ENCODE assay signal across 8 cellular contexts in genomic region chr9:6566409-6567139, GRCh38.
DNase-seq lines count a peak whose midpoint lies in the region; ATAC-seq and TF ChIP-seq lines count a peak whose summit lies in the region.

No MANE protein-coding gene starts in this region.

- ATAC-seq in right cardiac atrium, result peak; percentile 32 to 77
- ATAC-seq in Right ventricle myocardium inferior, result no peak

- peak overlapping the region; percentile 89 for H3K9ac ChIP-seq in SK-N-SH

- TF ChIP-seq CTCF in SK-N-SH (IDR thresholded peaks at IDR 0.05) (no peak), esophagus muscularis mucosa (IDR thresholded peaks at IDR 0.05) (no peak)

- H2AFZ ChIP-seq in SK-N-SH (ENCODE audit: low read depth), result peak overlapping the region; percentile 80

- TF ChIP-seq EP300 in SK-N-SH (IDR thresholded peaks at IDR 0.05; ENCODE audit: borderline replicate concordance in 1 of 2, low read depth in 1 of 2, low read length in 1 of 2), result peak in 1 of 2 experiments; percentile 97; a peak in 2 of 4 replicates
- TF ChIP-seq EP300 in esophagus muscularis mucosa (IDR thresholded peaks at IDR 0.05), result no peak

- TF ChIP-seq POLR2A in erythroblast (IDR thresholded peaks at IDR 0.05; ENCODE audit: low read length), result no peak
- no peak for TF ChIP-seq POLR2A in esophagus muscularis mucosa (IDR thresholded peaks at IDR 0.05; ENCODE audit: low read depth)

- POLR2A ChIA-PET in SK-N-SH (lab: Yijun Ruan, JAX), result no interaction called here

- intact Hi-C loops in right cardiac atrium (cut with DNase I) (loop anchor here (2.0 to 10.0 kb wide), 4 partner anchors 212 to 214 kb away; no protein-coding TSS in a partner anchor), Right ventricle myocardium inferior (cut with DNase I) (loop anchor here (2.0 kb wide), 1 partner anchor 212 kb away; no protein-coding TSS in a partner anchor), esophagus muscularis mucosa (cut with DNase I) (loop anchor here (2.0 to 5.0 kb wide), 2 partner anchors 154 to 214 kb away; partner anchors contain the start of gene UHRF2)

- peaks cover 43% of the 10 kb centered on the region for H3F3A ChIP-seq in SK-N-SH (replicated peaks; ENCODE audit: insufficient read depth)

- no peaks in the 10 kb centered on the region for H4K20me1 ChIP-seq in SK-N-SH (ENCODE audit: insufficient read depth)

- H3K27ac ChIP-seq in right cardiac atrium (ENCODE audit: low read length) (no peak overlapping the region), SK-N-SH (ENCODE audit: low read depth in 2 of 2, low read length in 1 of 2) (peak overlapping the region; percentile 47 to 100; a peak in 3 of 4 replicates), esophagus muscularis mucosa (replicated peaks in 1 of 4) (no peak overlapping the region)

- DNase-seq in right cardiac atrium (peak in 1 of 3 donors; percentile 50), Right ventricle myocardium inferior (ENCODE audit: missing footprints) (no peak), SK-N-SH (no peak), erythroblast (lab: John Stamatoyannopoulos, UW) (peak; percentile 8 to 65), esophagus muscularis mucosa (ENCODE audit: extremely low spot score) (no peak), NCI-H510A treated with DMSO at 0.1 percent for 48 hours (lab: John Stamatoyannopoulos, UW) (no peak), NCI-H2107 (lab: John Stamatoyannopoulos, UW) (no peak)
- peak; percentile 31 to 41 (median 39) for DNase-seq in stimulated activated CD4-positive, alpha-beta T cell treated with anti-CD3 and anti-CD28 coated beads, TNF-alpha, amount 100 ng/mL, for 48 hours (ENCODE audit: low read depth in 3 of 3)

- no peaks in the 10 kb centered on the region for H3K9me2 ChIP-seq in SK-N-SH

- H3K4me2 ChIP-seq in SK-N-SH, result peak overlapping the region; percentile 77

- H3K36me3 ChIP-seq in SK-N-SH (replicated peaks in 1 of 2; ENCODE audit: control insufficient read depth in 1 of 2, insufficient read depth in 2 of 2, low read length in 1 of 2) (no peaks in the 10 kb centered on the region), esophagus muscularis mucosa (no peaks in the 10 kb centered on the region)

- H3K27me3 ChIP-seq in right cardiac atrium (ENCODE audit: control insufficient read depth, insufficient read depth), result no peaks in the 10 kb centered on the region
- H3K27me3 ChIP-seq in SK-N-SH (ENCODE audit: insufficient read depth), result no peaks in the 10 kb centered on the region
- peaks cover 0 to 9% (median 0%) of the 10 kb centered on the region in 4 donors for H3K27me3 ChIP-seq in esophagus muscularis mucosa

- WGBS in right cardiac atrium, result 71% methylated on average over 10 of the region's 10 CpGs
- WGBS in SK-N-SH (ENCODE audit: low lambda C conversion rate), result 6% methylated on average over 10 of the region's 10 CpGs
- WGBS in esophagus muscularis mucosa, result 60% methylated on average over 10 of the region's 10 CpGs

- H3K79me2 ChIP-seq in SK-N-SH (ENCODE audit: insufficient read depth), result no peaks in the 10 kb centered on the region

- no peak for TF ChIP-seq RAD21 in SK-N-SH (IDR thresholded peaks at IDR 0.05; ENCODE audit: low read length)

- peaks cover 3% of the 10 kb centered on the region for H3K4me1 ChIP-seq in right cardiac atrium (ENCODE audit: control insufficient read depth, insufficient read depth, low read length)
- peaks cover 0 to 14% of the 10 kb centered on the region in 2 experiments; a peak in 3 of 4 replicates for H3K4me1 ChIP-seq in SK-N-SH (ENCODE audit: control insufficient read depth in 1 of 2, insufficient read depth in 2 of 2, low read depth in 1 of 2, low read length in 1 of 2)
- H3K4me1 ChIP-seq in esophagus muscularis mucosa, result peaks cover 0 to 7% (median 0%) of the 10 kb centered on the region in 4 donors

- H3K9me3 ChIP-seq in right cardiac atrium (ENCODE audit: control insufficient read depth, low read length) (no peaks in the 10 kb centered on the region), SK-N-SH (no peaks in the 10 kb centered on the region), esophagus muscularis mucosa (no peaks in the 10 kb centered on the region)

- CTCF ChIA-PET in SK-N-SH (lab: Yijun Ruan, JAX), result interaction anchor here (1.0 to 4.0 kb wide), 6 partner anchors 9 to 214 kb away, joined by 3 to 34 read pairs (median 8); no protein-coding TSS in a partner anchor

- H3K4me3 ChIP-seq in right cardiac atrium (ENCODE audit: low read length) (no peak overlapping the region), SK-N-SH (ENCODE audit: low read depth in 2 of 2, low read length in 1 of 2) (peak overlapping the region; percentile 21 to 60; a peak in 3 of 4 replicates), esophagus muscularis mucosa (no peak overlapping the region)

TF ChIP-seq in SK-N-SH, 30 proteins besides CTCF, POLR2A, EP300 and RAD21 (continues in another document):
- TF ChIP-seq GABPA (IDR thresholded peaks at IDR 0.05; ENCODE audit: low read depth) (peak; percentile 48), USF2 (IDR thresholded peaks at IDR 0.05; ENCODE audit: borderline replicate concordance, low read depth, low read length) (no peak), TCF12 (IDR thresholded peaks at IDR 0.05) (peak; percentile 94), MAX (IDR thresholded peaks at IDR 0.05; ENCODE audit: low read depth) (peak; percentile 90), POLR2AphosphoS5 (IDR thresholded peaks at IDR 0.05; ENCODE audit: low read depth, low read length) (peak; percentile 37; the same call in 1 of the 2 replicates), PBX3 (IDR thresholded peaks at IDR 0.05) (peak; percentile 63; the same call in 1 of the 2 replicates), FOSL2 (IDR thresholded peaks at IDR 0.05; ENCODE audit: borderline replicate concordance, low read depth) (peak; percentile 99), FOXM1 (IDR thresholded peaks at IDR 0.05; ENCODE audit: low read depth) (peak; percentile 90), YY1 (IDR thresholded peaks at IDR 0.05; ENCODE audit: low read depth) (peak; percentile 30; the same call in 1 of the 2 replicates), REST (IDR thresholded peaks at IDR 0.05; ENCODE audit: low read depth, low read length) (peak; percentile 64; the same call in 1 of the 2 replicates), MEF2A (IDR thresholded peaks at IDR 0.05; ENCODE audit: borderline replicate concordance, low read depth) (no peak), SMC3 (IDR thresholded peaks at IDR 0.05; ENCODE audit: low read depth, low read length) (no peak), USF1 (IDR thresholded peaks at IDR 0.05; ENCODE audit: borderline replicate concordance, low read depth) (0 out of 2 replicates have a peak, but pooled peaks have one; percentile 3), RXRA (IDR thresholded peaks at IDR 0.05; ENCODE audit: borderline replicate concordance, low read depth) (peak; percentile 81), TEAD4 (IDR thresholded peaks at IDR 0.05; ENCODE audit: borderline replicate concordance, insufficient read depth) (0 out of 2 replicates have a peak, but pooled peaks have one; percentile 27), GATA2 (CRISPR knock-in tag; IDR thresholded peaks at IDR 0.05) (no peak)

Comparison
In these comparisons a context has a peak if more than half of its experiments do, and no peak if none do; other contexts are left out.
1. DNase-seq: peak in erythroblast (2 of 2) and stimulated activated CD4-positive, alpha-beta T cell treated with anti-CD3 and anti-CD28 coated beads, TNF-alpha, amount 100 ng/mL, for 48 hours (3 of 3); none in Right ventricle myocardium inferior (single experiment), SK-N-SH (single experiment), esophagus muscularis mucosa (single experiment), NCI-H510A treated with DMSO at 0.1 percent for 48 hours (single experiment) and NCI-H2107 (single experiment).
2. H3K27ac ChIP-seq: peak in SK-N-SH (2 of 2); none in right cardiac atrium (single experiment) and esophagus muscularis mucosa (0 of 4).
3. H3K4me3 ChIP-seq: peak in SK-N-SH (2 of 2); none in right cardiac atrium (single experiment) and esophagus muscularis mucosa (0 of 4).